Comparison of ENCODE assay signal across 19 cellular contexts in genomic region chr7:21908746-21909145, GRCh38.
"Had no signal": no experiment of that assay in that cellular context is flagged by ENCODE, and none has a peak within 500 bp of the region (broad histone marks: within the 10 kb centered on the region; RNA-seq: fewer than 3 reads in every experiment).

No MANE protein-coding gene starts in this region.

- H3K36me3 ChIP-seq: uterus had no signal

- H3K27me3 Mint-ChIP-seq: stimulated activated naive CD8-positive, alpha-beta T cell treated with anti-CD3 and anti-CD28 coated beads, Interleukin-15, Interleukin-2, amounts not matched to agents 100 ng/mL and 50 ng/mL, for 24 hours had no signal

- H3K4me3 Mint-ChIP-seq: nephron; stimulated activated effector memory CD8-positive, alpha-beta T cell treated with anti-CD3 and anti-CD28 coated beads, Interleukin-12 subunit alpha, Interleukin-12 subunit beta, amount 100 ng/mL, for 72 hours; stimulated activated naive CD8-positive, alpha-beta T cell treated with anti-CD3 and anti-CD28 coated beads, Interleukin-15, Interleukin-2, amounts not matched to agents 100 ng/mL and 50 ng/mL, for 24 hours had no signal

- H2AFZ ChIP-seq: parathyroid adenoma had no signal

- H3K4me3 ChIP-seq: left lung, lung, smooth muscle cell, tibial artery, upper lobe of left lung, uterus had no signal

- ATAC-seq: esophagus mucosa; left lung; stimulated activated effector memory CD8-positive, alpha-beta T cell treated with anti-CD3 and anti-CD28 coated beads, Interleukin-12 subunit alpha, Interleukin-12 subunit beta, amount 100 ng/mL, for 72 hours had no signal

- H3K4me1 ChIP-seq: left lung, tibial artery, upper lobe of left lung, uterus had no signal

- H3K27ac Mint-ChIP-seq: nephron; stimulated activated effector memory CD8-positive, alpha-beta T cell treated with anti-CD3 and anti-CD28 coated beads, Interleukin-12 subunit alpha, Interleukin-12 subunit beta, amount 100 ng/mL, for 72 hours; stimulated activated naive CD8-positive, alpha-beta T cell treated with anti-CD3 and anti-CD28 coated beads, Interleukin-15, Interleukin-2, amounts not matched to agents 100 ng/mL and 50 ng/mL, for 24 hours had no signal

- H3K79me2 ChIP-seq: parathyroid adenoma had no signal

- H3K4me2 ChIP-seq: smooth muscle cell had no signal

- H3K9me3 ChIP-seq: left lung, tibial artery, upper lobe of left lung, uterus had no signal

- DNase-seq: effector memory CD4-positive, alpha-beta T cell; islet precursor cell; left lung; mesenchymal stem cell; midbrain; stimulated activated CD4-positive, alpha-beta T cell treated with anti-CD3 and anti-CD28 coated beads, Interleukin-4, amount 100 ng/mL, for 1 hour; stimulated activated CD8-positive, alpha-beta memory T cell treated with anti-CD3 and anti-CD28 coated beads, Interleukin-4, amount 100 ng/mL, for 48 hours; tibial artery; upper lobe of left lung; uterus had no signal

- H3K9ac ChIP-seq: parathyroid adenoma had no signal

- H3K4me1 Mint-ChIP-seq: stimulated activated effector memory CD8-positive, alpha-beta T cell treated with anti-CD3 and anti-CD28 coated beads, Interleukin-12 subunit alpha, Interleukin-12 subunit beta, amount 100 ng/mL, for 72 hours had no signal

- H3K27ac ChIP-seq: left lung, parathyroid adenoma, tibial artery, upper lobe of left lung, uterus had no signal

- FAIRE-seq: endometrium, frontal cortex had no signal

- H3K9me3 Mint-ChIP-seq: nephron; stimulated activated effector memory CD8-positive, alpha-beta T cell treated with anti-CD3 and anti-CD28 coated beads, Interleukin-12 subunit alpha, Interleukin-12 subunit beta, amount 100 ng/mL, for 72 hours; stimulated activated naive CD8-positive, alpha-beta T cell treated with anti-CD3 and anti-CD28 coated beads, Interleukin-15, Interleukin-2, amounts not matched to agents 100 ng/mL and 50 ng/mL, for 24 hours had no signal

- H3K27me3 ChIP-seq: left lung, tibial artery, upper lobe of left lung, uterus had no signal
